15 cellular contexts compared by ENCODE assay signal in genomic region chr13:41107584-41108014, GRCh38. TPM values are rescaled to one million over a fixed set of nuclear protein-coding genes. Genes with fewer than 3 reads are reported as not detected.
DNase-seq lines count a peak whose midpoint lies in the region; ATAC-seq, FAIRE-seq and TF ChIP-seq lines count a peak whose summit lies in the region.
"Had no signal": no experiment of that assay in that cellular context is flagged by ENCODE, and none has a peak within 500 bp of the region (broad histone marks: within the 10 kb centered on the region; RNA-seq: fewer than 3 reads in every experiment).

No MANE protein-coding gene starts in this region.

- H2BK120ac ChIP-seq in neuronal stem cell (ENCODE audit: low read depth, low read length) = no peak overlapping the region

- in situ Hi-C loops in mammary epithelial cell (cut with MboI; ENCODE audit: low sequenced_read_pairs in 2 of 2) = no loop called here

- H3K27ac ChIP-seq in GM23338 (ENCODE audit: low read depth) (no peak overlapping the region), neuronal stem cell (replicated peaks; ENCODE audit: low read length) (no peak overlapping the region), breast epithelium (no peak overlapping the region), mammary epithelial cell (ENCODE audit: insufficient read depth, low read depth, low read length) (no peak overlapping the region)
- H3K27ac ChIP-seq: A549, GM23248 had no signal

- H3K4me2 ChIP-seq in GM23338 = no peak overlapping the region
- no peak overlapping the region for H3K4me2 ChIP-seq in neuronal stem cell (ENCODE audit: insufficient read depth, low read length, poor library complexity, severe bottlenecking)
- H3K4me2 ChIP-seq in mammary epithelial cell (ENCODE audit: insufficient read depth, low read depth, low read length) = no peak overlapping the region
- H3K4me2 ChIP-seq: A549 had no signal

- H3K4me3 Mint-ChIP-seq in GM23338 = no peak overlapping the region
- H3K4me3 Mint-ChIP-seq: CD4-positive, CD25-positive, alpha-beta regulatory T cell had no signal

- H4K8ac ChIP-seq in neuronal stem cell (ENCODE audit: low read depth, low read length) = no peak overlapping the region

- no peaks in the 10 kb centered on the region for H3F3A ChIP-seq in GM23338 (replicated peaks; ENCODE audit: low read depth)

- no peaks in the 10 kb centered on the region for H3K79me1 ChIP-seq in neuronal stem cell (ENCODE audit: low read depth, low read length)

- H3K79me2 ChIP-seq in GM23338 (replicated peaks; ENCODE audit: insufficient read depth) (no peaks in the 10 kb centered on the region), mammary epithelial cell (ENCODE audit: insufficient read depth, low read length) (no peaks in the 10 kb centered on the region)

- no peak for TF ChIP-seq CTCF in GM23338 (conservative IDR thresholded peaks at IDR 0.05; ENCODE audit: low read depth in 2 of 2)
- TF ChIP-seq CTCF in breast epithelium (IDR thresholded peaks at IDR 0.05) = no peak
- no peak for TF ChIP-seq CTCF in mammary epithelial cell (conservative IDR thresholded peaks at IDR 0.05 in 1 of 2, IDR thresholded peaks at IDR 0.05 in 1 of 2; ENCODE audit: extremely low read depth in 1 of 2, insufficient read depth in 1 of 2, low read depth in 1 of 2, low read length in 2 of 2)

- ATAC-seq in GM23338 = peak; percentile 79
- ATAC-seq: Panc1 had no signal

- H3K14ac ChIP-seq in neuronal stem cell (ENCODE audit: low read length) = no peak overlapping the region

- no peaks in the 10 kb centered on the region for H3K9me2 ChIP-seq in GM23338 (ENCODE audit: insufficient read depth)

- no peaks in the 10 kb centered on the region for H3K27me3 ChIP-seq in GM23338 (ENCODE audit: insufficient read depth)
- H3K27me3 ChIP-seq in neuronal stem cell (ENCODE audit: control insufficient read depth in 3 of 3, insufficient read depth in 3 of 3, low read depth in 1 of 3, low read length in 3 of 3) = no peaks in the 10 kb centered on the region
- no peaks in the 10 kb centered on the region for H3K27me3 ChIP-seq in breast epithelium
- H3K27me3 ChIP-seq in mammary epithelial cell (ENCODE audit: insufficient read depth, low read length) = no peaks in the 10 kb centered on the region

- peaks cover 17% of the 10 kb centered on the region; the same call in 1 of the 3 replicates for H3K9me3 Mint-ChIP-seq in GM23338

- no peaks in the 10 kb centered on the region for H3K36me3 ChIP-seq in GM23338 (ENCODE audit: insufficient read depth)
- no peaks in the 10 kb centered on the region for H3K36me3 ChIP-seq in neuronal stem cell (replicated peaks in 1 of 2; ENCODE audit: control insufficient read depth in 2 of 2, insufficient read depth in 2 of 2, low read length in 2 of 2)
- H3K36me3 ChIP-seq in breast epithelium = no peaks in the 10 kb centered on the region
- H3K36me3 ChIP-seq in mammary epithelial cell (ENCODE audit: insufficient read depth, low read length) = no peaks in the 10 kb centered on the region

- no TSS peak for BruUV-seq in mammary epithelial cell (replicated peaks; lab: Mats Ljungman, UMichigan)

- FAIRE-seq in frontal cortex (lab: Jason Lieb, UNC) = no peak
- FAIRE-seq: A549 had no signal

- dilution Hi-C loops in mammary epithelial cell (cut with HindIII; ENCODE audit: low sequenced_read_pairs) = no loop called here

- no peak overlapping the region for H3K4ac ChIP-seq in neuronal stem cell (ENCODE audit: low read length)

- H4K91ac ChIP-seq in neuronal stem cell (ENCODE audit: low read depth, low read length, poor library complexity) = no peak overlapping the region

- peak overlapping the region; percentile 85 for H2BK15ac ChIP-seq in neuronal stem cell (ENCODE audit: low read length)

- no peak overlapping the region for H3K27ac Mint-ChIP-seq in GM23338
- H3K27ac Mint-ChIP-seq: CD4-positive, CD25-positive, alpha-beta regulatory T cell had no signal

- H3K18ac ChIP-seq in neuronal stem cell (ENCODE audit: low read length) = no peak overlapping the region

- DNase-seq in GM23338 (ENCODE audit: low spot score) (peak; percentile 21), SK-N-DZ (ENCODE audit: low spot score) (peak; percentile 57), iPS DF 4.7 (ENCODE audit: extremely low read depth, low spot score) (peak; percentile 14), neuronal stem cell (ENCODE audit: low spot score) (no peak), breast epithelium (ENCODE audit: low spot score in 2 of 2) (no peak), mammary epithelial cell (no peak), frontal cortex (ENCODE audit: low spot score in 2 of 2) (no peak)
- DNase-seq: Calu3; CD4-positive, CD25-positive, alpha-beta regulatory T cell; GM23248; Kasumi-1; NCI-H187 treated with DMSO at 0.1 percent for 48 hours; Right ventricle myocardium superior had no signal

- no peaks in the 10 kb centered on the region for H3K27me3 Mint-ChIP-seq in GM23338 (ENCODE audit: insufficient read depth, low read depth, poor library complexity)
- H3K27me3 Mint-ChIP-seq: CD4-positive, CD25-positive, alpha-beta regulatory T cell had no signal

- H3K4me1 ChIP-seq in GM23338 (ENCODE audit: insufficient read depth) (no peaks in the 10 kb centered on the region), neuronal stem cell (ENCODE audit: control insufficient read depth in 2 of 2, insufficient read depth in 1 of 2, low read depth in 1 of 2, low read length in 2 of 2) (no peaks in the 10 kb centered on the region), breast epithelium (no peaks in the 10 kb centered on the region), mammary epithelial cell (ENCODE audit: insufficient read depth, low read length) (no peaks in the 10 kb centered on the region)
- H3K4me1 ChIP-seq: A549 had no signal

- TF ChIP-seq POLR2A in breast epithelium (IDR thresholded peaks at IDR 0.05) = no peak

- CTCF ChIA-PET in mammary epithelial cell (lab: Charles Lee; ENCODE audit: low non-redundant PET) = no interaction called here

- no peak overlapping the region for H2AK5ac ChIP-seq in neuronal stem cell (ENCODE audit: low read depth, low read length)

- H4K20me1 ChIP-seq in GM23338 (replicated peaks; ENCODE audit: insufficient read depth) (no peaks in the 10 kb centered on the region), mammary epithelial cell (ENCODE audit: insufficient read depth, low read length) (no peaks in the 10 kb centered on the region)

- no peaks in the 10 kb centered on the region for H3K9me3 ChIP-seq in neuronal stem cell (replicated peaks in 1 of 2; ENCODE audit: control insufficient read depth in 2 of 2, insufficient read depth in 1 of 2, low read depth in 1 of 2, low read length in 2 of 2)
- no peaks in the 10 kb centered on the region for H3K9me3 ChIP-seq in breast epithelium
- no peaks in the 10 kb centered on the region for H3K9me3 ChIP-seq in mammary epithelial cell (replicated peaks; ENCODE audit: insufficient read depth, low read length)
- H3K9me3 ChIP-seq: A549 had no signal

- no CpG with 5 or more reads among the region's 7 CpGs for WGBS in neuronal stem cell (ENCODE audit: extremely low coverage in 2 of 2, insufficient read length in 2 of 2, insufficient replicate concordance in 1 of 2), 2 donors
- WGBS in mammary epithelial cell (ENCODE audit: low coverage, missing lambda C conversion rate) = 75% methylated on average over 2 of the region's 7 CpGs

- H3K36me3 Mint-ChIP-seq in GM23338 (ENCODE audit: low read depth) = peaks cover 6% of the 10 kb centered on the region; the same call in 2 of the 3 replicates
- H3K36me3 Mint-ChIP-seq: CD4-positive, CD25-positive, alpha-beta regulatory T cell had no signal

- intact Hi-C loops in breast epithelium (cut with DNase I; ENCODE audit: low total_unique reads) = no loop called here
- intact Hi-C loops in mammary epithelial cell (cut with micrococcal nuclease) = no loop called here

- H2AFZ ChIP-seq in GM23338 (0 out of 2 replicates have a peak overlapping the region, but pooled peaks have one; percentile 52), neuronal stem cell (ENCODE audit: low read length) (peak overlapping the region; percentile 86), mammary epithelial cell (ENCODE audit: low read depth, low read length) (no peak overlapping the region)
- H2AFZ ChIP-seq: GM23248 had no signal

- H3K4me3 ChIP-seq in GM23338 (no peak overlapping the region), neuronal stem cell (ENCODE audit: low read length in 2 of 2) (no peak overlapping the region), breast epithelium (no peak overlapping the region), mammary epithelial cell (replicated peaks in 1 of 3; ENCODE audit: insufficient read depth in 1 of 3, low read depth in 2 of 3, low read length in 3 of 3) (no peak overlapping the region)
- H3K4me3 ChIP-seq: A549, GM23248 had no signal

- peak overlapping the region; percentile 70 for H3K9ac ChIP-seq in neuronal stem cell (ENCODE audit: low read depth, low read length, poor library complexity)
- H3K9ac ChIP-seq in mammary epithelial cell (ENCODE audit: insufficient read depth, low read length) = no peak overlapping the region
- H3K9ac ChIP-seq: GM23248 had no signal

- no peaks in the 10 kb centered on the region for H3K4me1 Mint-ChIP-seq in GM23338
- H3K4me1 Mint-ChIP-seq: CD4-positive, CD25-positive, alpha-beta regulatory T cell had no signal

- H2BK5ac ChIP-seq in neuronal stem cell (ENCODE audit: low read length) = no peak overlapping the region

- H2BK12ac ChIP-seq in neuronal stem cell (ENCODE audit: low read length) = no peak overlapping the region

- H3K23ac ChIP-seq in neuronal stem cell (ENCODE audit: low read depth, low read length, poor library complexity) = no peak overlapping the region

TF ChIP-seq in GM23338, 12 proteins besides CTCF, POLR2A, EP300 and RAD21 (continues in another document):
- no peak for TF ChIP-seq EZH2phosphoT487 (IDR thresholded peaks at IDR 0.05; ENCODE audit: unreplicated experiment)
- no peak for TF ChIP-seq STAT1 (IDR thresholded peaks at IDR 0.05; ENCODE audit: unreplicated experiment)

RNA-seq across cellular contexts. Expression of gene KBTBD6, which starts 25.0 kb away (rescaled TPM):
- total RNA-seq in GM23338 (2014; rRNA removed; shearing (Covaris generic)) = 12.5 and 13.5 TPM in 2 replicates
- polyA plus RNA-seq in GM23338 (2016; fragmentation: Nextera tagmentation; extraction: Ambion mirVana) = 4.9 and 5.7 TPM in 2 replicates
- 16.3 and 17.9 TPM in 2 replicates for polyA plus RNA-seq in SK-N-DZ (2014; cell fraction: cytosol; rRNA removed)
- 3.6 and 4.3 TPM in 2 replicates for polyA plus RNA-seq in SK-N-DZ (2014; cell fraction: nucleus; rRNA removed)
- 7.2 TPM for polyA plus RNA-seq in neuronal stem cell (2013, experiment 1 of 2)
- 6.9 TPM for polyA plus RNA-seq in neuronal stem cell (2013, experiment 2 of 2)
- total RNA-seq in breast epithelium = 1 to 10 TPM; 4.6 to 10.0 (median 8.2) TPM
- total RNA-seq in mammary epithelial cell = 10 to 100 TPM in 1 of 2 donors, 1 to 10 TPM in 1; 8.2 to 11.2 TPM
- polyA plus RNA-seq in mammary epithelial cell = 6.9 TPM
- polyA minus RNA-seq in mammary epithelial cell = 30.0 TPM
- 101 TPM for total RNA-seq in frontal cortex

RNA-seq across cellular contexts. Expression of gene WBP4, which starts 46.3 kb away (rescaled TPM):
- 7.6 TPM in 2 replicates for total RNA-seq in GM23338 (2014; rRNA removed; shearing (Covaris generic))
- 33.2 and 33.8 TPM in 2 replicates for polyA plus RNA-seq in GM23338 (2016; fragmentation: Nextera tagmentation; extraction: Ambion mirVana)
- 8.4 and 9.4 TPM in 2 replicates for polyA plus RNA-seq in SK-N-DZ (2014; cell fraction: cytosol; rRNA removed)
- polyA plus RNA-seq in SK-N-DZ (2014; cell fraction: nucleus; rRNA removed) = 12.1 and 13.9 TPM in 2 replicates
- 27.9 TPM for polyA plus RNA-seq in neuronal stem cell (2013, experiment 1 of 2)
- 28.6 TPM for polyA plus RNA-seq in neuronal stem cell (2013, experiment 2 of 2)
- total RNA-seq in breast epithelium = 10 to 100 TPM; 12.7 to 16.5 (median 13.1) TPM
- 10 to 100 TPM in 1 of 2 donors, 1 to 10 TPM in 1; 5.0 to 12.4 TPM for total RNA-seq in mammary epithelial cell
- 5.2 TPM for polyA plus RNA-seq in mammary epithelial cell
- 0.98 TPM for polyA minus RNA-seq in mammary epithelial cell
- total RNA-seq in frontal cortex = 13.9 TPM

Comparison
In these comparisons a context has a peak if more than half of its experiments do, and no peak if none do; other contexts are left out.
1. DNase-seq: peak in GM23338 (single experiment), SK-N-DZ (single experiment) and iPS DF 4.7 (single experiment); none in neuronal stem cell (single experiment), breast epithelium (0 of 2), mammary epithelial cell (single experiment) and frontal cortex (0 of 2).